ENCODE assay signal across 14 cellular contexts in genomic region chr7:32539366-32539765, GRCh38. TPM values are rescaled to one million over a fixed set of nuclear protein-coding genes. Genes with fewer than 3 reads are reported as not detected.
DNase-seq lines count a peak whose midpoint lies in the region; ATAC-seq, FAIRE-seq and TF ChIP-seq lines count a peak whose summit lies in the region.
"Had no signal": no experiment of that assay in that cellular context is flagged by ENCODE, and none has a peak within 500 bp of the region (broad histone marks: within the 10 kb centered on the region; RNA-seq: fewer than 3 reads in every experiment).

No MANE protein-coding gene starts in this region.

- no peak overlapping the region for H3K9ac ChIP-seq in K562 (ENCODE audit: insufficient read depth in 1 of 2, low read depth in 2 of 2, low read length in 2 of 2)

- ATAC-seq in CD8-positive, alpha-beta T cell = no peak
- ATAC-seq in K562 (no peak), natural killer cell (no peak), GM19452 (IDR thresholded peaks at IDR 0.05; ENCODE audit: unreplicated experiment) (no peak), HG02840 (IDR thresholded peaks at IDR 0.05; ENCODE audit: low FRiP score, unreplicated experiment) (no peak)

- no peak overlapping the region for H3K4me3 Mint-ChIP-seq in CD8-positive, alpha-beta T cell
- no peak overlapping the region for H3K4me3 Mint-ChIP-seq in natural killer cell
- H3K4me3 Mint-ChIP-seq: CD4-positive, alpha-beta T cell; H9 had no signal

- H3K27ac Mint-ChIP-seq in CD8-positive, alpha-beta T cell = peak overlapping the region; percentile 70
- peak overlapping the region; percentile 51 to 59 for H3K27ac Mint-ChIP-seq in natural killer cell
- H3K27ac Mint-ChIP-seq: CD4-positive, alpha-beta T cell; H9 had no signal

- H3K4me1 ChIP-seq in CD8-positive, alpha-beta T cell (ENCODE audit: insufficient read depth, low read length) = no peaks in the 10 kb centered on the region
- H3K4me1 ChIP-seq in K562 (replicated peaks in 1 of 2; ENCODE audit: control insufficient read depth in 2 of 2, insufficient read depth in 2 of 2, low read length in 2 of 2) = peaks cover 0 to 4% of the 10 kb centered on the region in 2 experiments; a peak in 2 of 5 replicates

- WGBS in K562 (ENCODE audit: insufficient coverage, low coverage, missing lambda C conversion rate) = 91% methylated on average over 2 of the region's 2 CpGs

- peaks cover 48% of the 10 kb centered on the region for H3K4me1 Mint-ChIP-seq in CD8-positive, alpha-beta T cell (ENCODE audit: low read depth)
- peaks cover 36 to 44% of the 10 kb centered on the region in 2 donors for H3K4me1 Mint-ChIP-seq in natural killer cell

- in situ Hi-C loops in K562 (cut with MboI) = no loop called here

- H2AFZ ChIP-seq in K562 (ENCODE audit: low read depth, low read length) = no peak overlapping the region

- no peaks in the 10 kb centered on the region for H3K27me3 Mint-ChIP-seq in CD8-positive, alpha-beta T cell (ENCODE audit: low read depth)
- no peaks in the 10 kb centered on the region for H3K27me3 Mint-ChIP-seq in natural killer cell (ENCODE audit: low read depth in 2 of 2)
- H3K27me3 Mint-ChIP-seq: CD4-positive, alpha-beta T cell had no signal

- no peak for TF ChIP-seq EP300 in K562 (IDR thresholded peaks at IDR 0.05; ENCODE audit: low read length)

- no TSS peak for BruUV-seq in K562 (replicated peaks; lab: Mats Ljungman, UMichigan)

- no peak overlapping the region for H3K4me3 ChIP-seq in CD8-positive, alpha-beta T cell (ENCODE audit: low read depth, low read length)
- no peak overlapping the region for H3K4me3 ChIP-seq in K562

- CTCF ChIA-PET in CD8-positive, alpha-beta T cell (lab: Charles Lee) = no interaction called here
- CTCF ChIA-PET in K562 (lab: Yijun Ruan, JAX; ENCODE audit: low intra/inter-chr PET ratio) = no interaction called here

- no peak for TF ChIP-seq RAD21 in K562 (CRISPR knock-in tag; conservative IDR thresholded peaks at IDR 0.05 in 1 of 2, IDR thresholded peaks at IDR 0.05 in 1 of 2)

- H3K9me3 Mint-ChIP-seq in CD8-positive, alpha-beta T cell = no peaks in the 10 kb centered on the region
- no peaks in the 10 kb centered on the region for H3K9me3 Mint-ChIP-seq in natural killer cell
- H3K9me3 Mint-ChIP-seq: CD4-positive, alpha-beta T cell; H9 had no signal

- intact Hi-C loops in CD8-positive, alpha-beta T cell (cut with DNase I, micrococcal nuclease) = loop anchor here in 1 of 2 experiments (5.0 kb wide), 1 partner anchor 47 kb away; the partner anchor contains the start of gene LSM5
- intact Hi-C loops in K562 (cut with micrococcal nuclease) = no loop called here
- intact Hi-C loops in natural killer cell (cut with micrococcal nuclease) = loop anchor here (5.0 kb wide), 1 partner anchor 47 kb away; the partner anchor contains the start of gene LSM5

- H3K27ac ChIP-seq in CD8-positive, alpha-beta T cell (ENCODE audit: low read depth, low read length) = no peak overlapping the region
- H3K27ac ChIP-seq in K562 (ENCODE audit: extremely low read depth, low read depth, low read length) (peak overlapping the region; percentile 14; the same call in 1 of the 3 replicates), caudate nucleus (ENCODE audit: low read depth, low read length) (no peak overlapping the region)
- H3K27ac ChIP-seq: C4-2B had no signal

- no peak for TF ChIP-seq POLR2A in K562 (conservative IDR thresholded peaks at IDR 0.05)

- H3K27me3 ChIP-seq in CD8-positive, alpha-beta T cell (ENCODE audit: insufficient read depth, low read length) = no peaks in the 10 kb centered on the region
- H3K27me3 ChIP-seq in K562 (ENCODE audit: control insufficient read depth in 2 of 2, insufficient read depth in 2 of 2, low read length in 2 of 2) = no peaks in the 10 kb centered on the region

- H4K20me1 ChIP-seq in K562 (replicated peaks; ENCODE audit: control insufficient read depth, insufficient read depth, low read length) = no peaks in the 10 kb centered on the region

- H3K4me2 ChIP-seq in K562 (ENCODE audit: insufficient read depth, low read length) = no peak overlapping the region

- no peak for FAIRE-seq in K562 (lab: Jason Lieb, UNC)
- FAIRE-seq: A204.1, H1 had no signal

- H3K36me3 ChIP-seq in CD8-positive, alpha-beta T cell (ENCODE audit: insufficient read depth, low read length) = no peaks in the 10 kb centered on the region
- peaks cover 18% of the 10 kb centered on the region; the same call in 2 of the 3 replicates for H3K36me3 ChIP-seq in K562 (ENCODE audit: control insufficient read depth, insufficient read depth, low read length)

- H3K9me1 ChIP-seq in K562 (ENCODE audit: control insufficient read depth, insufficient read depth, low read length) = no peaks in the 10 kb centered on the region

- TF ChIP-seq CTCF in CD8-positive, alpha-beta T cell (IDR thresholded peaks at IDR 0.05) = no peak
- no peak for TF ChIP-seq CTCF in K562 (IDR thresholded peaks at IDR 0.05 in 2 of 3, conservative IDR thresholded peaks at IDR 0.05 in 1 of 3; ENCODE audit: insufficient read depth in 2 of 3, low read depth in 1 of 3, low read length in 3 of 3)
- TF ChIP-seq CTCF in natural killer cell (IDR thresholded peaks at IDR 0.05) = no peak

- DNase-seq in CD8-positive, alpha-beta T cell = no peak
- DNase-seq in K562 (ENCODE audit: extremely low read depth in 1 of 4, low spot score in 3 of 4) (no peak), natural killer cell (no peak), caudate nucleus (lab: John Stamatoyannopoulos, UW) (no peak)
- DNase-seq: AML-193; CD4-positive, alpha-beta T cell; DMS79 treated with DMSO at 0.1 percent for 48 hours; GF-D8; H9 had no signal

- peaks cover 21% of the 10 kb centered on the region for H3K36me3 Mint-ChIP-seq in CD8-positive, alpha-beta T cell
- H3K36me3 Mint-ChIP-seq in natural killer cell = no peaks in the 10 kb centered on the region

- POLR2A ChIA-PET in CD8-positive, alpha-beta T cell (lab: Charles Lee) = no interaction called here
- POLR2A ChIA-PET in K562 (lab: Yijun Ruan, JAX) = no interaction called here

- H3K9me3 ChIP-seq in CD8-positive, alpha-beta T cell (ENCODE audit: low read length) = no peaks in the 10 kb centered on the region
- H3K9me3 ChIP-seq in K562 (replicated peaks; ENCODE audit: control insufficient read depth, insufficient read depth, low read depth, low read length) = no peaks in the 10 kb centered on the region

- peaks cover 55% of the 10 kb centered on the region for H3K79me2 ChIP-seq in K562 (ENCODE audit: control insufficient read depth, insufficient read depth, low read length)

TF ChIP-seq in K562, 482 proteins besides CTCF, POLR2A, EP300 and RAD21 (continues in another document):
- TF ChIP-seq ZNF512 (tag; IDR thresholded peaks at IDR 0.05) = no peak

RNA-seq across cellular contexts. Expression of gene AVL9, which starts 44.1 kb away (rescaled TPM):
- total RNA-seq in CD8-positive, alpha-beta T cell = 10 to 100 TPM; 22.4 to 24.7 TPM
- total RNA-seq in K562 (2011; cell fraction: chromatin; rRNA removed; ENCODE audit: low replicate concordance) = 75.7 and 129 TPM in 2 replicates
- total RNA-seq in K562 (2011; cell fraction: nucleolus; rRNA removed) = 28.3 and 31.5 TPM in 2 replicates
- 48.5 and 80.2 TPM in 2 replicates for total RNA-seq in K562 (2011; cell fraction: nucleoplasm; rRNA removed)
- total RNA-seq in K562 (2014; rRNA removed) = 31.0 and 33.4 TPM in 2 replicates
- 39.7 and 53.2 TPM in 2 replicates for total RNA-seq in K562 (2014; rRNA removed; fragmentation: Illumina TruSeq; extraction: Trizol)
- total RNA-seq in K562 (2015; rRNA removed; fragmentation: Illumina TruSeq; extraction: Trizol) = 27.0 and 30.1 TPM in 2 replicates
- total RNA-seq in K562 (2021) = 51.7 and 66.2 TPM in 2 replicates
- 37.0 and 39.6 TPM in 2 replicates for polyA plus RNA-seq in K562 (2011; rRNA removed)
- polyA plus RNA-seq in K562 (2011; cell fraction: cytosol; rRNA removed) = 17.0 and 22.4 TPM in 2 replicates
- polyA plus RNA-seq in K562 (2011; cell fraction: nucleus; rRNA removed) = 37.9 and 38.1 TPM in 2 replicates
- polyA plus RNA-seq in K562 (2012) = 26.3 and 34.7 TPM in 2 replicates
- polyA plus RNA-seq in K562 (2014; fragmentation: Illumina TruSeq; extraction: Trizol) = 28.4 and 31.2 TPM in 2 replicates
- polyA plus RNA-seq in K562 (2014; fragmentation: Nextera tagmentation; extraction: Ambion mirVana) = 1 to 10 TPM; 6.4 to 8.7 TPM
- 19.2 and 19.3 TPM in 2 replicates for polyA plus RNA-seq in K562 (2014; rRNA removed)
- 39.1 and 60.7 TPM in 2 replicates for polyA minus RNA-seq in K562 (2011; rRNA and poly(A)+ RNA removed)
- polyA minus RNA-seq in K562 (2011; cell fraction: cytosol; rRNA and poly(A)+ RNA removed) = 17.6 and 29.5 TPM in 2 replicates
- 19.1 and 32.4 TPM in 2 replicates for polyA minus RNA-seq in K562 (2011; cell fraction: nucleus; rRNA and poly(A)+ RNA removed)
- total RNA-seq in natural killer cell = 10 to 100 TPM; 36.0 to 50.0 (median 43.8) TPM

RNA-seq across cellular contexts. Expression of gene LSM5, which starts 49.2 kb away (rescaled TPM):
- 10 to 100 TPM; 32.1 to 38.6 TPM for total RNA-seq in CD8-positive, alpha-beta T cell
- 16.0 and 52.2 TPM in 2 replicates for total RNA-seq in K562 (2011; cell fraction: chromatin; rRNA removed; ENCODE audit: low replicate concordance)
- 18.8 and 22.8 TPM in 2 replicates for total RNA-seq in K562 (2011; cell fraction: nucleolus; rRNA removed)
- 52.5 and 85.3 TPM in 2 replicates for total RNA-seq in K562 (2011; cell fraction: nucleoplasm; rRNA removed)
- total RNA-seq in K562 (2014; rRNA removed) (36.3 and 45.8 TPM in 2 replicates), K562 (2014; rRNA removed; fragmentation: Illumina TruSeq; extraction: Trizol) (232 and 260 TPM in 2 replicates), K562 (2015; rRNA removed; fragmentation: Illumina TruSeq; extraction: Trizol) (92.9 and 111 TPM in 2 replicates), K562 (2021) (124 and 142 TPM in 2 replicates), natural killer cell (10 to 100 TPM; 16.0 to 21.2 (median 21.1) TPM)
- polyA plus RNA-seq in K562 (2011; rRNA removed) (79.9 and 153 TPM in 2 replicates), K562 (2014; fragmentation: Illumina TruSeq; extraction: Trizol) (202 and 243 TPM in 2 replicates), K562 (2014; fragmentation: Nextera tagmentation; extraction: Ambion mirVana) (100 to 1,000 TPM; 513 to 620 TPM), K562 (2014; rRNA removed) (165 and 186 TPM in 2 replicates)
- polyA plus RNA-seq in K562 (2011; cell fraction: cytosol; rRNA removed) = 7.1 and 54.4 TPM in 2 replicates
- 25.4 and 34.2 TPM in 2 replicates for polyA plus RNA-seq in K562 (2011; cell fraction: nucleus; rRNA removed)
- 136 and 164 TPM in 2 replicates for polyA plus RNA-seq in K562 (2012)
- 45.4 and 47.6 TPM in 2 replicates for polyA minus RNA-seq in K562 (2011; rRNA and poly(A)+ RNA removed)
- polyA minus RNA-seq in K562 (2011; cell fraction: cytosol; rRNA and poly(A)+ RNA removed) = 11.6 and 15.8 TPM in 2 replicates
- polyA minus RNA-seq in K562 (2011; cell fraction: nucleus; rRNA and poly(A)+ RNA removed) = 24.8 and 33.9 TPM in 2 replicates
